Comparison of ENCODE assay signal across 23 cellular contexts in the genomic region with DNA sequence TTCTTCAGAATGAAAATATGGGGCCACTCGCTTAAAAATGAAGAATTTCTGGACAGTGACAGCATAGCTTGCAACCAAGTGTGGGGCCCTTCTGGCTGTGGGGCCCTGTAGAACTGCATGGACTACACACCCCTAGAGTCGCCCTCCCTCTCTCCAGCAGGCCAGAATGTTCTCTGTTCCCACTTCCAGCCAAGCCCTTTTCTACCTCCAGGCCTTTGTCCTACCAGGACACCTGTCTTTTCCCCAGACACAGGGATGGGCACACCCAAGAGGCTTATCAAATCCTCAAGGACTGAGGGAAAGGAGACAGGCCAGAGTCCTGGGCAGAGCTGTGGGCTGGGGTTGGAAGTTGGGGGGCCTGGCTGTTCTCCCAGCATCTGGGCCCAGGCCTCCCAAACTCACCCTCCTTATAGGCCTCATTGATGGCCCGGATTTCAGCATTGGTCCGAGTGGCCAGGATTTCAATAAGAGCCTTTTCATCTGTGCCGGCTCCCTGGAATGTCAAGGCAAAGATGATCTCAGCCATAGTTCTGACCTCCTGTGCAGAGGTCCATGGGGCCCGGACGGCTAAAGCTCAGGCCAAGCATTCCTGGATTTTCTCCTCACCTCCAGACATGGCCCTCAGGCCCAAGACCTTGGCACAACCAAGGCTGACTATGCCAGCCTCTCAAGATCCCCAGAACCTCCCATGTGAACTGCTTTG. TPM values are rescaled to one million over a fixed set of nuclear protein-coding genes. Genes with fewer than 3 reads are reported as not detected.
A peak's percentile ranks its signal among the peaks of the same experiment; 100 is the strongest.
DNase-seq lines count a peak whose midpoint lies in the region; ATAC-seq and TF ChIP-seq lines count a peak whose summit lies in the region.
"Had no signal": no experiment of that assay in that cellular context is flagged by ENCODE, and none has a peak within 500 bp of the region (broad histone marks: within the 10 kb centered on the region; RNA-seq: fewer than 3 reads in every experiment).

No MANE protein-coding gene starts in this region.

- no peak overlapping the region for H3K4me3 ChIP-seq in mucosa of descending colon
- H3K4me3 ChIP-seq: ascending aorta, GM12878, sigmoid colon had no signal

- peaks cover 8% of the 10 kb centered on the region for H3K4me1 ChIP-seq in mucosa of descending colon (ENCODE audit: low read depth)

- intact Hi-C loops in mucosa of descending colon (cut with DNase I, micrococcal nuclease), result loop anchor here in 1 of 2 donors (5.0 kb wide), 1 partner anchor 67 kb away; no protein-coding TSS in a partner anchor

- no peak for DNase-seq in stimulated activated naive CD8-positive, alpha-beta T cell treated with anti-CD3 and anti-CD28 coated beads, Interleukin-15, Interleukin-2, amounts not matched to agents 100 U/mL and 50 U/mL, for 24 hours
- DNase-seq in mucosa of descending colon, result no peak
- DNase-seq in Kasumi-1 (lab: John Stamatoyannopoulos, UW), result no peak
- DNase-seq in anterior cingulate cortex (lab: John Stamatoyannopoulos, UW), result no peak
- no peak for DNase-seq in HCEC 1CT
- DNase-seq: activated CD4-positive, CD25-positive, alpha-beta regulatory T cell; activated effector memory CD4-positive, alpha-beta T cell treated with Interleukin-2 at 50 U/mL for 16 hours; cerebellar nuclear complex; DMS79 treated with DMSO at 0.1 percent for 48 hours; foreskin fibroblast; NCI-H1105; NCI-H2081; NCI-H345; NCI-H82; sigmoid colon; T-helper 9 cell had no signal

- H3K4me3 Mint-ChIP-seq in stimulated activated naive CD8-positive, alpha-beta T cell treated with anti-CD3 and anti-CD28 coated beads, Interleukin-15, Interleukin-2, amounts not matched to agents 100 ng/mL and 50 ng/mL, for 24 hours, result no peak overlapping the region
- H3K4me3 Mint-ChIP-seq in activated naive CD8-positive, alpha-beta T cell, result no peak overlapping the region

- no peak for TF ChIP-seq CTCF in mucosa of descending colon (IDR thresholded peaks at IDR 0.05)

- ATAC-seq in stimulated activated naive CD8-positive, alpha-beta T cell treated with anti-CD3 and anti-CD28 coated beads, Interleukin-15, Interleukin-2, amounts not matched to agents 100 U/mL and 50 U/mL, for 24 hours, result no peak
- ATAC-seq in mucosa of descending colon (peak; percentile 52), GM18517 (IDR thresholded peaks at IDR 0.05; ENCODE audit: unreplicated experiment) (no peak)
- ATAC-seq: GM12878, HepG2 had no signal

- H3K36me3 ChIP-seq in mucosa of descending colon (ENCODE audit: low read depth), result no peaks in the 10 kb centered on the region

- peak overlapping the region; percentile 16 for H3K27ac Mint-ChIP-seq in stimulated activated naive CD8-positive, alpha-beta T cell treated with anti-CD3 and anti-CD28 coated beads, Interleukin-15, Interleukin-2, amounts not matched to agents 100 ng/mL and 50 ng/mL, for 24 hours
- H3K27ac Mint-ChIP-seq in activated naive CD8-positive, alpha-beta T cell, result peak overlapping the region; percentile 75
- H3K27ac Mint-ChIP-seq: progenitor cell of endocrine pancreas had no signal

- H3K9me3 ChIP-seq in mucosa of descending colon, result no peaks in the 10 kb centered on the region
- H3K9me3 ChIP-seq: ascending aorta, sigmoid colon had no signal

- H3K4me1 Mint-ChIP-seq in stimulated activated naive CD8-positive, alpha-beta T cell treated with anti-CD3 and anti-CD28 coated beads, Interleukin-15, Interleukin-2, amounts not matched to agents 100 ng/mL and 50 ng/mL, for 24 hours (ENCODE audit: low read depth), result peaks cover 26% of the 10 kb centered on the region
- H3K4me1 Mint-ChIP-seq in activated naive CD8-positive, alpha-beta T cell (ENCODE audit: low read depth), result peaks cover 24% of the 10 kb centered on the region

- no peaks in the 10 kb centered on the region for H3K27me3 Mint-ChIP-seq in stimulated activated naive CD8-positive, alpha-beta T cell treated with anti-CD3 and anti-CD28 coated beads, Interleukin-15, Interleukin-2, amounts not matched to agents 100 ng/mL and 50 ng/mL, for 24 hours
- no peaks in the 10 kb centered on the region for H3K27me3 Mint-ChIP-seq in activated naive CD8-positive, alpha-beta T cell
- H3K27me3 Mint-ChIP-seq: progenitor cell of endocrine pancreas had no signal

- H3K36me3 Mint-ChIP-seq in stimulated activated naive CD8-positive, alpha-beta T cell treated with anti-CD3 and anti-CD28 coated beads, Interleukin-15, Interleukin-2, amounts not matched to agents 100 ng/mL and 50 ng/mL, for 24 hours (ENCODE audit: low read depth), result peaks cover 80% of the 10 kb centered on the region
- H3K36me3 Mint-ChIP-seq in activated naive CD8-positive, alpha-beta T cell, result peaks cover 9% of the 10 kb centered on the region

- no peaks in the 10 kb centered on the region for H3K9me3 Mint-ChIP-seq in stimulated activated naive CD8-positive, alpha-beta T cell treated with anti-CD3 and anti-CD28 coated beads, Interleukin-15, Interleukin-2, amounts not matched to agents 100 ng/mL and 50 ng/mL, for 24 hours
- H3K9me3 Mint-ChIP-seq in activated naive CD8-positive, alpha-beta T cell (ENCODE audit: low read depth), result no peaks in the 10 kb centered on the region

RNA-seq across cellular contexts. Expression of gene TNIP1, which starts 38.2 kb away (rescaled TPM):
- 100 to 1,000 TPM; 140 to 218 (median 156) TPM for total RNA-seq in mucosa of descending colon

RNA-seq across cellular contexts. Expression of gene ANXA6, which starts 38.5 kb away (rescaled TPM):
- 100 to 1,000 TPM in 1 of 3 donors, 10 to 100 TPM in 2; 21.4 to 180 (median 68.0) TPM for total RNA-seq in mucosa of descending colon
